Comparison of ENCODE assay signal across 12 cellular contexts in genomic region chr5:179823937-179824744, GRCh38. TPM values are rescaled to one million over a fixed set of nuclear protein-coding genes. Genes with fewer than 3 reads are reported as not detected.
DNase-seq lines count a peak whose midpoint lies in the region; ATAC-seq and TF ChIP-seq lines count a peak whose summit lies in the region.
"Had no signal": no experiment of that assay in that cellular context is flagged by ENCODE, and none has a peak within 500 bp of the region (broad histone marks: within the 10 kb centered on the region; RNA-seq: fewer than 3 reads in every experiment).

No MANE protein-coding gene starts in this region.

- H3K27me3 Mint-ChIP-seq in type B pancreatic cell, result no peaks in the 10 kb centered on the region

- peaks cover 19% of the 10 kb centered on the region; the same call in 1 of the 2 replicates for H3K36me3 ChIP-seq in Karpas-422 (ENCODE audit: insufficient read depth, low read length)

- peaks cover 19% of the 10 kb centered on the region for H4K20me1 ChIP-seq in Karpas-422 (ENCODE audit: insufficient read depth, low read depth, low read length)

- no peak overlapping the region for H3K9ac ChIP-seq in Karpas-422 (ENCODE audit: low read length)

- H3K9me3 ChIP-seq in Karpas-422 (ENCODE audit: low read length), result no peaks in the 10 kb centered on the region

- DNase-seq in Right ventricle myocardium superior (peak; percentile 31), cardiac septum (ENCODE audit: low spot score) (no peak), foreskin fibroblast (no peak), type B pancreatic cell (ENCODE audit: extremely low spot score, unreplicated experiment) (no peak), Karpas-422 (no peak), left colon (no peak)
- DNase-seq: activated CD4-positive, alpha-beta T cell treated with anti-CD3 and anti-CD28 coated beads for 4 hours; GF-D8; kidney glomerular epithelial cell; NCI-H446 treated with DMSO at 0.1 percent for 48 hours had no signal

- peak overlapping the region; percentile 62 for H3K4me3 Mint-ChIP-seq in type B pancreatic cell

- TF ChIP-seq CTCF in foreskin fibroblast (IDR thresholded peaks at IDR 0.05; ENCODE audit: low read depth, low read length) (no peak), type B pancreatic cell (conservative IDR thresholded peaks at IDR 0.05) (no peak)

- H3K4me1 ChIP-seq in Karpas-422 (ENCODE audit: low read length), result peaks cover 25% of the 10 kb centered on the region

- H2AFZ ChIP-seq in Karpas-422 (ENCODE audit: low read length), result no peak overlapping the region

- no peaks in the 10 kb centered on the region for H3K9me2 ChIP-seq in Karpas-422 (replicated peaks; ENCODE audit: insufficient read depth, low read length)

- H3K4me3 ChIP-seq in foreskin fibroblast (ENCODE audit: low read depth in 1 of 2, low read length in 2 of 2) (peak overlapping the region; percentile 79 to 98), Karpas-422 (ENCODE audit: low read length) (no peak overlapping the region)

- ATAC-seq in Right ventricle myocardium superior (ENCODE audit: poor library complexity) (no peak), left colon (no peak)

- peaks cover 29% of the 10 kb centered on the region for H3K36me3 Mint-ChIP-seq in type B pancreatic cell

- H3K27me3 ChIP-seq in Karpas-422 (ENCODE audit: low read length), result no peaks in the 10 kb centered on the region

- intact Hi-C loops in Right ventricle myocardium superior (cut with DNase I), result loop anchor here (5.0 kb wide), 1 partner anchor 33 kb away; the partner anchor contains the start of gene MRNIP
- intact Hi-C loops in cardiac septum (cut with DNase I), result no loop called here
- intact Hi-C loops in left colon (cut with DNase I, micrococcal nuclease), result no loop called here

- H3K27ac Mint-ChIP-seq in type B pancreatic cell, result peak overlapping the region; percentile 96

- peaks cover 27% of the 10 kb centered on the region for H3K79me2 ChIP-seq in Karpas-422 (ENCODE audit: low read length)

- peaks cover 19% of the 10 kb centered on the region for H3K4me1 Mint-ChIP-seq in type B pancreatic cell (ENCODE audit: unreplicated experiment)

- no peak overlapping the region for H3K4me2 ChIP-seq in Karpas-422 (ENCODE audit: low read depth, low read length, poor library complexity, severe bottlenecking)

- no peak overlapping the region for H3K27ac ChIP-seq in Karpas-422 (ENCODE audit: low read length)
- H3K27ac ChIP-seq: epithelial cell of prostate had no signal

- H3K9me3 Mint-ChIP-seq in type B pancreatic cell, result no peaks in the 10 kb centered on the region

RNA-seq across cellular contexts. Expression of gene SQSTM1, which starts 3.4 kb away (rescaled TPM):
- total RNA-seq in Right ventricle myocardium superior, result 437 TPM
- 372 TPM for total RNA-seq in cardiac septum
- 133 and 191 TPM in 2 replicates for total RNA-seq in type B pancreatic cell (ENCODE audit: low replicate concordance)
- 100.0 and 123 TPM in 2 replicates for total RNA-seq in Karpas-422 (2014; rRNA removed; shearing (Covaris generic); ENCODE audit: low replicate concordance)
- total RNA-seq in left colon, result 100 to 1,000 TPM; 200 to 355 TPM

RNA-seq across cellular contexts. Expression of gene MGAT4B, which starts 17.5 kb away (rescaled TPM):
- total RNA-seq in Right ventricle myocardium superior, result 93.3 TPM
- total RNA-seq in cardiac septum, result 160 TPM
- 169 and 211 TPM in 2 replicates for total RNA-seq in type B pancreatic cell (ENCODE audit: low replicate concordance)
- 36.9 and 47.1 TPM in 2 replicates for total RNA-seq in Karpas-422 (2014; rRNA removed; shearing (Covaris generic); ENCODE audit: low replicate concordance)
- 100 to 1,000 TPM; 465 to 474 TPM for total RNA-seq in left colon

RNA-seq across cellular contexts. Expression of gene LTC4S, which starts 30.4 kb away (rescaled TPM):
- total RNA-seq in Right ventricle myocardium superior (7.6 TPM), cardiac septum (12.8 TPM), type B pancreatic cell (ENCODE audit: low replicate concordance) (4.0 and 6.5 TPM in 2 replicates), left colon (1 to 10 TPM; 4.2 to 8.7 TPM)
- total RNA-seq in Karpas-422 (2014; rRNA removed; shearing (Covaris generic); ENCODE audit: low replicate concordance), result 2.3 TPM in 1 of 2 replicates, not detected in the other
- total RNA-seq: SK-MEL-5 had no signal

RNA-seq across cellular contexts. Expression of gene MRNIP, which starts 34.5 kb away (rescaled TPM):
- total RNA-seq in Right ventricle myocardium superior (12.1 TPM), cardiac septum (15.3 TPM), type B pancreatic cell (ENCODE audit: low replicate concordance) (31.1 and 47.6 TPM in 2 replicates), left colon (10 to 100 TPM; 16.6 to 18.9 TPM)
- total RNA-seq in Karpas-422 (2014; rRNA removed; shearing (Covaris generic); ENCODE audit: low replicate concordance), result 33.6 and 55.7 TPM in 2 replicates
